ENCODE assay signal across 8 cellular contexts in genomic region chr17:36544320-36545092, GRCh38. TPM values are rescaled to one million over a fixed set of nuclear protein-coding genes. Genes with fewer than 3 reads are reported as not detected.
A peak's percentile ranks its signal among the peaks of the same experiment; 100 is the strongest.
DNase-seq lines count a peak whose midpoint lies in the region; ATAC-seq, FAIRE-seq and TF ChIP-seq lines count a peak whose summit lies in the region.

Gene GGNBP2 (plus strand): TSS chr17:36544919. CDS start chr17:36545725, 806 bp downstream.

- no peak for TF ChIP-seq CTCF in AG10803 (conservative IDR thresholded peaks at IDR 0.05; ENCODE audit: low read length)
- no peak for TF ChIP-seq CTCF in kidney (IDR thresholded peaks at IDR 0.05; ENCODE audit: borderline replicate concordance, extremely low read depth, insufficient read depth)

- H3K9me3 ChIP-seq in kidney (ENCODE audit: control insufficient read depth in 1 of 2, low read length in 2 of 2): no peaks in the 10 kb centered on the region

- peaks cover 14 to 19% of the 10 kb centered on the region in 2 donors for H3K4me1 ChIP-seq in kidney (ENCODE audit: control insufficient read depth in 1 of 2, insufficient read depth in 1 of 2, low read depth in 1 of 2, low read length in 2 of 2)

- H3K9ac ChIP-seq in kidney (ENCODE audit: low read length in 2 of 2): peak within 1 kb of the TSS; percentile 92 to 96

- DNase-seq in AG10803 (ENCODE audit: low read depth): peak; percentile 92
- peak; percentile 88 for DNase-seq in NCI-H510A (lab: John Stamatoyannopoulos, UW)
- peak; percentile 84 for DNase-seq in activated CD4-positive, alpha-beta T cell treated with anti-CD3 and anti-CD28 coated beads for 1 hour
- peak; percentile 92 for DNase-seq in cerebellar cortex (ENCODE audit: low spot score)
- DNase-seq in kidney: peak; percentile 98
- DNase-seq in stimulated activated CD4-positive, alpha-beta T cell treated with anti-CD3 and anti-CD28 coated beads, Interleukin-12 subunit alpha, Interleukin-12 subunit beta, amount 100 ng/mL, for 48 hours (ENCODE audit: low read depth in 2 of 3, low spot score in 1 of 3): peak; percentile 76 to 94 (median 81)

- peak within 1 kb of the TSS; percentile 97 for H3K4me3 ChIP-seq in AG10803 (ENCODE audit: low read length)
- H3K4me3 ChIP-seq in kidney (ENCODE audit: low read length in 2 of 2): peak within 1 kb of the TSS; percentile 83 to 95

- peak within 1 kb of the TSS; percentile 99 to 100 for H3K27ac ChIP-seq in kidney (ENCODE audit: low read depth in 2 of 2, low read length in 2 of 2)

- TF ChIP-seq POLR2A in GM19193 (IDR thresholded peaks at IDR 0.05; ENCODE audit: extremely low read depth, insufficient read depth, insufficient read length): peak; percentile 88

- FAIRE-seq in kidney (lab: Jason Lieb, UNC): no peak

- intact Hi-C loops in kidney (cut with DNase I): no loop called here

- peak; percentile 32 for ATAC-seq in HG03378 (IDR thresholded peaks at IDR 0.05; ENCODE audit: unreplicated experiment)

- peaks cover 0 to 4% of the 10 kb centered on the region in 2 donors for H3K36me3 ChIP-seq in kidney (ENCODE audit: control insufficient read depth in 1 of 2, insufficient read depth in 2 of 2, low read length in 2 of 2)

RNA-seq across cellular contexts. Expression of gene GGNBP2, which starts in this region (rescaled TPM):
- 86.8 TPM for total RNA-seq in kidney
- 43.0 TPM for polyA plus RNA-seq in kidney (ENCODE audit: insufficient read depth, low read depth, low replicate concordance)

Comparison
In these comparisons a context has a peak if more than half of its experiments do, and no peak if none do; other contexts are left out.
1. Peak in every context shown above with its lines: DNase-seq, ATAC-seq, H3K4me3 ChIP-seq and H3K27ac ChIP-seq.